In the genomic region with DNA sequence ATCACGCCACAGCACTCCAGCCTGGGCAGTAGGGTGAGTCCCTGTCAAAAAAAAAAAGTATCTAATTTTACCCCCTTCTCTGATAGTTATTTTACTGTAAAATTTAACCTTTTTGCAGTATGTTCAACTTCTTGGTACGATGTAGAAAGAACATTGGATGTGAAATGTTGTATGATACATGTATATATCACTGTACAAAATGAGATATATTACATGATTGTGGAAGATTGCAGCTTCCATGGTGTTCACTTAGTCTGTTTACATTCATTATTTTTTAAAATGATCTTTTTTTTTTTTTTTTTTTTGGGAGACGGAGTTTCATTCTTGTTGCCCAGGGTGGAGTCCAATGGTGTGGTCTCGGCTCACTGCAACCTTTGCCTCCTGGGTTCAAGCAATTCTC, we compare ENCODE assay signal across 12 cellular contexts. TPM values are rescaled to one million over a fixed set of nuclear protein-coding genes. Genes with fewer than 3 reads are reported as not detected.
A peak's percentile ranks its signal among the peaks of the same experiment; 100 is the strongest.
DNase-seq lines count a peak whose midpoint lies in the region; ATAC-seq and TF ChIP-seq lines count a peak whose summit lies in the region.
"Had no signal": no experiment of that assay in that cellular context is flagged by ENCODE, and none has a peak within 500 bp of the region (broad histone marks: within the 10 kb centered on the region; RNA-seq: fewer than 3 reads in every experiment).

No MANE protein-coding gene starts in this region.

- H3K27me3 ChIP-seq in lower lobe of right lung (ENCODE audit: low read depth) = no peaks in the 10 kb centered on the region
- no peaks in the 10 kb centered on the region for H3K27me3 ChIP-seq in tibial artery

- H3K27ac ChIP-seq in lower lobe of right lung = no peak overlapping the region
- peak overlapping the region; percentile 57 to 65 for H3K27ac ChIP-seq in tibial artery

- peaks cover 61% of the 10 kb centered on the region for H3K4me1 Mint-ChIP-seq in activated naive CD4-positive, alpha-beta T cell treated with anti-CD3 and anti-CD28 coated beads, Interleukin-2, amount 50 U/mL, for 24 hours
- H3K4me1 Mint-ChIP-seq in activated naive CD8-positive, alpha-beta T cell treated with anti-CD3 and anti-CD28 coated beads, Interleukin-2, amount 50 U/mL, for 24 hours = peaks cover 66% of the 10 kb centered on the region
- peaks cover 7% of the 10 kb centered on the region for H3K4me1 Mint-ChIP-seq in glutamatergic neuron (ENCODE audit: low read depth, unreplicated experiment)

- H3K27ac Mint-ChIP-seq in activated naive CD4-positive, alpha-beta T cell treated with anti-CD3 and anti-CD28 coated beads, Interleukin-2, amount 50 U/mL, for 24 hours = peak overlapping the region; percentile 41
- H3K27ac Mint-ChIP-seq in activated naive CD8-positive, alpha-beta T cell treated with anti-CD3 and anti-CD28 coated beads, Interleukin-2, amount 50 U/mL, for 24 hours = peak overlapping the region; percentile 6
- no peak overlapping the region for H3K27ac Mint-ChIP-seq in glutamatergic neuron (ENCODE audit: unreplicated experiment)
- H3K27ac Mint-ChIP-seq: activated T-helper 1 cell treated with anti-CD3 and anti-CD28 coated beads, Interleukin-12 subunit alpha, Interleukin-12 subunit beta, Interleukin-2, Interleukin-4 antibody, amounts not matched to agents 30 ng/mL and 10 ng/mL and 1 ng/mL, durations not matched to agents 14 hours and 24 hours and 36 hours; dendritic cell treated with granulocyte-macrophage colony-stimulating factor and Interleukin-4, amounts not matched to agents 40 ng/mL and 50 ng/mL, for 4 days had no signal

- TF ChIP-seq CTCF in lower lobe of right lung (IDR thresholded peaks at IDR 0.05) (no peak), tibial artery (IDR thresholded peaks at IDR 0.05) (no peak), glutamatergic neuron (IDR thresholded peaks at IDR 0.05; ENCODE audit: partially characterized antibody, unreplicated experiment) (no peak)

- H3K9me3 ChIP-seq in lower lobe of right lung (no peaks in the 10 kb centered on the region), tibial artery (no peaks in the 10 kb centered on the region)

- H3K36me3 Mint-ChIP-seq in activated naive CD4-positive, alpha-beta T cell treated with anti-CD3 and anti-CD28 coated beads, Interleukin-2, amount 50 U/mL, for 24 hours = peaks cover 5% of the 10 kb centered on the region
- H3K36me3 Mint-ChIP-seq in activated naive CD8-positive, alpha-beta T cell treated with anti-CD3 and anti-CD28 coated beads, Interleukin-2, amount 50 U/mL, for 24 hours (ENCODE audit: low read depth) = peaks cover 28% of the 10 kb centered on the region
- H3K36me3 Mint-ChIP-seq in glutamatergic neuron (ENCODE audit: unreplicated experiment) = no peaks in the 10 kb centered on the region

- H3K4me1 ChIP-seq in lower lobe of right lung = peaks cover 81% of the 10 kb centered on the region
- peaks cover 0 to 84% (median 58%) of the 10 kb centered on the region in 4 donors for H3K4me1 ChIP-seq in tibial artery

- H3K36me3 ChIP-seq in lower lobe of right lung = peaks cover 77% of the 10 kb centered on the region
- H3K36me3 ChIP-seq in tibial artery = peaks cover 14 to 26% (median 17%) of the 10 kb centered on the region in 3 donors

- H3K4me3 Mint-ChIP-seq in activated naive CD4-positive, alpha-beta T cell treated with anti-CD3 and anti-CD28 coated beads, Interleukin-2, amount 50 U/mL, for 24 hours = peak overlapping the region; percentile 66
- no peak overlapping the region for H3K4me3 Mint-ChIP-seq in activated naive CD8-positive, alpha-beta T cell treated with anti-CD3 and anti-CD28 coated beads, Interleukin-2, amount 50 U/mL, for 24 hours
- no peak overlapping the region for H3K4me3 Mint-ChIP-seq in glutamatergic neuron (ENCODE audit: unreplicated experiment)

- intact Hi-C loops in lower lobe of right lung (cut with DNase I) (no loop called here), tibial artery (cut with DNase I; ENCODE audit: low total_unique reads) (no loop called here)

- no peak for DNase-seq in activated naive CD4-positive, alpha-beta T cell treated with anti-CD3 and anti-CD28 coated beads, Interleukin-2, amount 50 U/mL, for 16 hours
- DNase-seq in activated naive CD8-positive, alpha-beta T cell treated with anti-CD3 and anti-CD28 coated beads, Interleukin-2, amount 50 U/mL, for 24 hours = no peak
- no peak for DNase-seq in lower lobe of right lung
- DNase-seq in tibial artery = no peak
- no peak for DNase-seq in glutamatergic neuron
- no peak for DNase-seq in cerebellar cortex (ENCODE audit: low spot score)
- DNase-seq in UCSD-AML1 (lab: John Stamatoyannopoulos, UW; ENCODE audit: unreplicated experiment) = no peak
- DNase-seq: hippocampal formation, midbrain had no signal

- H3K4me3 ChIP-seq in lower lobe of right lung (peak overlapping the region; percentile 11), tibial artery (peak overlapping the region in 1 of 2 donors; percentile 15)

- H3K9me3 Mint-ChIP-seq in activated naive CD4-positive, alpha-beta T cell treated with anti-CD3 and anti-CD28 coated beads, Interleukin-2, amount 50 U/mL, for 24 hours = no peaks in the 10 kb centered on the region
- H3K9me3 Mint-ChIP-seq in activated naive CD8-positive, alpha-beta T cell treated with anti-CD3 and anti-CD28 coated beads, Interleukin-2, amount 50 U/mL, for 24 hours = no peaks in the 10 kb centered on the region
- peaks cover 1% of the 10 kb centered on the region for H3K9me3 Mint-ChIP-seq in glutamatergic neuron (ENCODE audit: unreplicated experiment)
- H3K9me3 Mint-ChIP-seq: activated T-helper 1 cell treated with anti-CD3 and anti-CD28 coated beads, Interleukin-12 subunit alpha, Interleukin-12 subunit beta, Interleukin-2, Interleukin-4 antibody, amounts not matched to agents 30 ng/mL and 10 ng/mL and 1 ng/mL, durations not matched to agents 14 hours and 24 hours and 36 hours; dendritic cell treated with granulocyte-macrophage colony-stimulating factor and Interleukin-4, amounts not matched to agents 40 ng/mL and 50 ng/mL, for 4 days had no signal

- no peak for ATAC-seq in activated naive CD8-positive, alpha-beta T cell treated with anti-CD3 and anti-CD28 coated beads, Interleukin-2, amount 50 U/mL, for 24 hours
- no peak for ATAC-seq in lower lobe of right lung

- H3K27me3 Mint-ChIP-seq in activated naive CD4-positive, alpha-beta T cell treated with anti-CD3 and anti-CD28 coated beads, Interleukin-2, amount 50 U/mL, for 24 hours = no peaks in the 10 kb centered on the region
- H3K27me3 Mint-ChIP-seq in activated naive CD8-positive, alpha-beta T cell treated with anti-CD3 and anti-CD28 coated beads, Interleukin-2, amount 50 U/mL, for 24 hours = no peaks in the 10 kb centered on the region
- no peaks in the 10 kb centered on the region for H3K27me3 Mint-ChIP-seq in glutamatergic neuron (ENCODE audit: unreplicated experiment)
- H3K27me3 Mint-ChIP-seq: dendritic cell treated with granulocyte-macrophage colony-stimulating factor and Interleukin-4, amounts not matched to agents 40 ng/mL and 50 ng/mL, for 4 days had no signal

RNA-seq across cellular contexts. Expression of a gene that starts 9.0 kb away (rescaled TPM):
- total RNA-seq in lower lobe of right lung (91.1 TPM), glutamatergic neuron (ENCODE audit: unreplicated experiment) (34.8 TPM)

RNA-seq across cellular contexts. Expression of a gene that starts 34.7 kb away (rescaled TPM):
- total RNA-seq in lower lobe of right lung (1.2 TPM), glutamatergic neuron (ENCODE audit: unreplicated experiment) (not detected)
- total RNA-seq: activated T-helper 1 cell treated with anti-CD3 and anti-CD28 coated beads, Interleukin-12 subunit alpha, Interleukin-12 subunit beta, Interleukin-2, Interleukin-4 antibody, amounts not matched to agents 30 ng/mL and 10 ng/mL and 1 ng/mL, durations not matched to agents 14 hours and 24 hours and 36 hours had no signal

RNA-seq across cellular contexts. Expression of a gene that starts 52.6 kb away (rescaled TPM):
- total RNA-seq in lower lobe of right lung (216 TPM), glutamatergic neuron (ENCODE audit: unreplicated experiment) (105 TPM)

RNA-seq across cellular contexts. Expression of a gene that starts 52.8 kb away (rescaled TPM):
- total RNA-seq in lower lobe of right lung (not detected), glutamatergic neuron (ENCODE audit: unreplicated experiment) (not detected)
- total RNA-seq: activated T-helper 1 cell treated with anti-CD3 and anti-CD28 coated beads, Interleukin-12 subunit alpha, Interleukin-12 subunit beta, Interleukin-2, Interleukin-4 antibody, amounts not matched to agents 30 ng/mL and 10 ng/mL and 1 ng/mL, durations not matched to agents 14 hours and 24 hours and 36 hours had no signal
